17 cellular contexts compared by ENCODE assay signal in the genomic region with DNA sequence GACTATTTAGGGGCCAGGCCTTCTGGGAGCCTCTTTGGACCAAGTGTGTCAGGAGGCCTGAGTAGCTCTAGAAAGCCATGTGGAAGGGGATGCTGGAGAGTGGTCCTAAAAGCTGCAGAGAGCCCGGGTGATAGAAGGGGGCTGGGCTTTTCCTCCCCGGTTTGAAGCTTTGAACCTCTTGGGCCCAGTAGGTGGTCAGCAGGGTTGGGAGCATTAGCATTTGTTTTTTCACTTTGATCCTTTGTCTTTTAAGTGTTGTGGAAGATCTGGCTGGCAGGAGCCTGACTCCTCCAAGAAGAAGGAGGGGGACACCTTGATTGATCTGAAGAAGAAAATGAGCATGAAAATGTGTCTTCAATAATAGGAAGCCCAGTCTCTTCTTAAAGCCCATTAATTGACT.
"Had no signal": no experiment of that assay in that cellular context is flagged by ENCODE, and none has a peak within 500 bp of the region (broad histone marks: within the 10 kb centered on the region; RNA-seq: fewer than 3 reads in every experiment).

No MANE protein-coding gene starts in this region.

- H3K4me1 Mint-ChIP-seq: immature natural killer cell, natural killer cell had no signal

- ATAC-seq: foreskin keratinocyte, mucosa of descending colon, natural killer cell had no signal

- H3K4me1 ChIP-seq: breast epithelium had no signal

- H3K36me3 Mint-ChIP-seq: activated naive CD8-positive, alpha-beta T cell; immature natural killer cell; natural killer cell; type B pancreatic cell had no signal

- H3K4me3 ChIP-seq: breast epithelium, heart left ventricle, mucosa of descending colon, sigmoid colon had no signal

- H3K27me3 Mint-ChIP-seq: activated naive CD8-positive, alpha-beta T cell; type B pancreatic cell had no signal

- H3K4me3 Mint-ChIP-seq: activated naive CD8-positive, alpha-beta T cell; immature natural killer cell; natural killer cell; type B pancreatic cell had no signal

- DNase-seq: activated CD4-positive, alpha-beta T cell treated with anti-CD3 and anti-CD28 coated beads, Interleukin-2, amount 50 U/mL, for 4 hours; activated CD4-positive, CD25-positive, alpha-beta regulatory T cell treated with anti-CD3 and anti-CD28 coated beads, Interleukin-2, amount 50 U/mL, for 72 hours; activated gamma-delta T cell; activated T-cell treated with anti-CD3 and anti-CD28 coated beads, Interleukin-2, amount 50 U/mL, for 1 hour; amygdala; foreskin keratinocyte; heart left ventricle; immature natural killer cell; mucosa of descending colon; natural killer cell; sigmoid colon; stimulated activated CD4-positive, alpha-beta T cell treated with anti-CD3 and anti-CD28 coated beads, Interleukin-12 subunit alpha, Interleukin-12 subunit beta, amount 100 ng/mL, for 4 hours; stimulated activated naive CD4-positive, alpha-beta T cell treated with Interleukin-2 at 50 U/mL for 16 hours; SW 1271 had no signal

- H3K27me3 ChIP-seq: breast epithelium, foreskin keratinocyte, heart left ventricle, sigmoid colon had no signal

- H3K9me3 ChIP-seq: breast epithelium, heart left ventricle, mucosa of descending colon, sigmoid colon had no signal

- H3K9me3 Mint-ChIP-seq: type B pancreatic cell had no signal

- H3K27ac Mint-ChIP-seq: activated naive CD8-positive, alpha-beta T cell; immature natural killer cell; natural killer cell; type B pancreatic cell had no signal

- H3K27ac ChIP-seq: breast epithelium, foreskin keratinocyte, sigmoid colon had no signal

- H3K36me3 ChIP-seq: breast epithelium, heart left ventricle, sigmoid colon had no signal
